ENCODE assay signal across 8 cellular contexts in the genomic region with DNA sequence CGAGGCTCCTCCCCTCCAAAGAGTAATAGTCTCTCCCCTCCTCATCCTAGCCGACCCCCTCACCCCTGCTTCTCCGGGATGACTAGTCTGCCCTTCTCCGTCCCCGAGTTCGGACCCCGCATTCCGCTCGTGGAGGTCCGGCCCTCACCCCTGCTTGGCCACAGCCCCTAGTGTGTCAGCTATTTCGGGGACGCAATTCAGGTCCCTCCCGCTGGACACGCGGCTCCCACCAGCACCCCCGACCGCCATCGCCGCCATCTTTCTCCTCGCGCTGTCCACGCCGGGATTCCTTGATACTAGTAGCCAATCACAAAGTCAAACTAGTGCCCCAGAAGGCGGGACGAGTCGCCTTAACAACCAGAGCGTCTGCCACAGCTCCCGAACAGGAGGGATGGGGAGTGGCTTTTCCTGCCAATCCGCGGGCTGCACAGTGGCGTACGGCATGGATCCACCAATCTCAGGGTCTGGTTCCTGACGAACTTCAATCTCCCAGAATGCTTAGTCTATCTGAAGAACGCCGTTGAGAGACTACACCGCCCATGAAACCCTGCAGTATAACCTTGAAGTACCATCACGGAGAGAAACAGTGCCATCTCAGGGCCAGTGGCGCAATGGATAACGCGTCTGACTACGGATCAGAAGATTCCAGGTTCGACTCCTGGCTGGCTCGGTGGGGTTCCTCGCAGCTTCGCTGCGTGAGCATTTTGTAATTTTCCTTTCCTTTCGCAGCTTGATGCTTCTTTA. TPM values are rescaled to one million over a fixed set of nuclear protein-coding genes. Genes with fewer than 3 reads are reported as not detected.
DNase-seq lines count a peak whose midpoint lies in the region; ATAC-seq and TF ChIP-seq lines count a peak whose summit lies in the region.

A gene (minus strand): TSS at position 273 of the 744 bp plus-strand sequence. CDS start 15 bp downstream, at position 258.

- no peak for TF ChIP-seq EP300 in esophagus muscularis mucosa (IDR thresholded peaks at IDR 0.05)

- H3K27me3 ChIP-seq in DND-41 (ENCODE audit: insufficient read depth, low read length, poor library complexity) (no peaks in the 10 kb centered on the region), Peyer's patch (no peaks in the 10 kb centered on the region), esophagus muscularis mucosa (no peaks in the 10 kb centered on the region), muscle layer of colon (ENCODE audit: control insufficient read depth in 1 of 2, insufficient read depth in 2 of 2, low read length in 2 of 2) (no peaks in the 10 kb centered on the region)

- H3K27ac ChIP-seq in DND-41 (ENCODE audit: low read length) (peak within 1 kb of the TSS; percentile 83), KOPT-K1 (ENCODE audit: low read depth, low read length, poor library complexity, severe bottlenecking) (peak within 1 kb of the TSS; percentile 72), Peyer's patch (peak within 1 kb of the TSS; percentile 79 to 88 (median 86)), esophagus muscularis mucosa (replicated peaks in 1 of 4) (peak within 1 kb of the TSS; percentile 89 to 96 (median 92)), muscle layer of colon (ENCODE audit: low read depth, low read length) (peak within 1 kb of the TSS; percentile 82)

- H3K9me3 ChIP-seq in DND-41 (ENCODE audit: insufficient read depth, low read length, severe bottlenecking) (no peaks in the 10 kb centered on the region), KOPT-K1 (ENCODE audit: insufficient read depth, low read length, poor library complexity, severe bottlenecking) (no peaks in the 10 kb centered on the region), Peyer's patch (no peaks in the 10 kb centered on the region), esophagus muscularis mucosa (no peaks in the 10 kb centered on the region), muscle layer of colon (ENCODE audit: low read length) (no peaks in the 10 kb centered on the region)

- DNase-seq in DND-41 (peak; percentile 99), Peyer's patch (peak; percentile 98 to 100 (median 98)), esophagus muscularis mucosa (ENCODE audit: extremely low spot score) (peak; percentile 100)
- peak; percentile 99 to 100 for DNase-seq in activated T-cell treated with anti-CD3 and anti-CD28 coated beads, Interleukin-2, amount 50 U/mL, for 48 hours
- peak; percentile 92 for DNase-seq in stimulated activated CD8-positive, alpha-beta memory T cell treated with anti-CD3 and anti-CD28 coated beads, Interleukin-7, amount 100 ng/mL, for 24 hours (ENCODE audit: low read depth)

- H4K20me1 ChIP-seq in DND-41 (ENCODE audit: insufficient read depth, low read length), result no peaks in the 10 kb centered on the region

- peak within 1 kb of the TSS; percentile 64 to 80 for H3K4me3 ChIP-seq in DND-41 (ENCODE audit: low read depth in 1 of 2, low read length in 2 of 2)
- peak within 1 kb of the TSS; percentile 65 to 92 (median 80) for H3K4me3 ChIP-seq in Peyer's patch
- peak within 1 kb of the TSS; percentile 78 to 93 (median 86) for H3K4me3 ChIP-seq in esophagus muscularis mucosa
- H3K4me3 ChIP-seq in muscle layer of colon (ENCODE audit: low read depth in 1 of 2, low read length in 2 of 2), result peak within 1 kb of the TSS; percentile 85 to 98

- H3K4me2 ChIP-seq in DND-41 (ENCODE audit: insufficient read depth, low read length), result peak within 1 kb of the TSS; percentile 86

- peaks cover 23% of the 10 kb centered on the region for H3K79me2 ChIP-seq in DND-41 (ENCODE audit: insufficient read depth, low read length)

- peak; percentile 5 for TF ChIP-seq CTCF in DND-41 (IDR thresholded peaks at IDR 0.05; ENCODE audit: borderline replicate concordance, extremely low read depth, low read length, poor library complexity, severe bottlenecking)
- peak in 1 of 6 experiments; percentile 12 for TF ChIP-seq CTCF in Peyer's patch (IDR thresholded peaks at IDR 0.05)
- TF ChIP-seq CTCF in esophagus muscularis mucosa (IDR thresholded peaks at IDR 0.05), result no peak

- peak within 1 kb of the TSS; percentile 94 for H2AFZ ChIP-seq in DND-41 (ENCODE audit: low read depth, low read length)

- ATAC-seq in DND-41 (ENCODE audit: insufficient read depth, low read depth) (peak; percentile 97), GM21825 (IDR thresholded peaks at IDR 0.05; ENCODE audit: unreplicated experiment) (peak; percentile 90)

- H3K9ac ChIP-seq in DND-41 (ENCODE audit: low read depth, low read length) (peak within 1 kb of the TSS; percentile 74), muscle layer of colon (ENCODE audit: low read length) (peak within 1 kb of the TSS; percentile 97)

- peaks cover 30% of the 10 kb centered on the region for H3K36me3 ChIP-seq in DND-41 (ENCODE audit: insufficient read depth, low read length)
- H3K36me3 ChIP-seq in KOPT-K1 (ENCODE audit: insufficient read depth, low read length), result peaks cover 33% of the 10 kb centered on the region
- H3K36me3 ChIP-seq in Peyer's patch, result peaks cover 0 to 25% (median 0%) of the 10 kb centered on the region in 3 donors
- H3K36me3 ChIP-seq in esophagus muscularis mucosa, result peaks cover 11 to 33% (median 23%) of the 10 kb centered on the region in 4 donors
- peaks cover 26% of the 10 kb centered on the region for H3K36me3 ChIP-seq in muscle layer of colon (ENCODE audit: insufficient read depth, low read length)

- peaks cover 33% of the 10 kb centered on the region for H3K4me1 ChIP-seq in DND-41 (ENCODE audit: insufficient read depth, low read length)
- peaks cover 0 to 18% (median 5%) of the 10 kb centered on the region in 4 donors for H3K4me1 ChIP-seq in Peyer's patch
- H3K4me1 ChIP-seq in esophagus muscularis mucosa, result peaks cover 13 to 33% (median 31%) of the 10 kb centered on the region in 4 donors
- peaks cover 8% of the 10 kb centered on the region for H3K4me1 ChIP-seq in muscle layer of colon (ENCODE audit: insufficient read depth, low read length)

- TF ChIP-seq POLR2A in Peyer's patch (IDR thresholded peaks at IDR 0.05) (peak; percentile 43 to 64), esophagus muscularis mucosa (IDR thresholded peaks at IDR 0.05; ENCODE audit: low read depth) (peak; percentile 63)

- intact Hi-C loops in esophagus muscularis mucosa (cut with DNase I), result loop anchor here (10.0 kb wide), 1 partner anchor 386 kb away; no protein-coding TSS in a partner anchor

- WGBS in esophagus muscularis mucosa, result 0% methylated on average over 18 of the region's 47 CpGs

RNA-seq across cellular contexts. Expression of the gene that starts here (rescaled TPM):
- total RNA-seq in Peyer's patch (10 to 100 TPM; 20.5 to 41.3 (median 26.6) TPM), esophagus muscularis mucosa (10 to 100 TPM; 35.5 to 51.0 (median 44.8) TPM)

Comparison
In these comparisons a context has a peak if more than half of its experiments do, and no peak if none do; other contexts are left out.
1. Peak in every context shown above with its lines: DNase-seq, ATAC-seq, H3K4me3 ChIP-seq and H3K27ac ChIP-seq.